In genomic region chr1:39109653-39110052, GRCh38 we compare ENCODE assay signal across 15 cellular contexts.
DNase-seq lines count a peak whose midpoint lies in the region; ATAC-seq and TF ChIP-seq lines count a peak whose summit lies in the region.
"Had no signal": no experiment of that assay in that cellular context is flagged by ENCODE, and none has a peak within 500 bp of the region (broad histone marks: within the 10 kb centered on the region; RNA-seq: fewer than 3 reads in every experiment).

No MANE protein-coding gene starts in this region.

- POLR2A ChIA-PET in naive thymus-derived CD4-positive, alpha-beta T cell (lab: Charles Lee) = no interaction called here

- TF ChIP-seq CTCF in GM23338 (conservative IDR thresholded peaks at IDR 0.05; ENCODE audit: low read depth in 2 of 2) (no peak), ascending aorta (IDR thresholded peaks at IDR 0.05) (no peak), lower lobe of right lung (IDR thresholded peaks at IDR 0.05) (no peak), thyroid gland (IDR thresholded peaks at IDR 0.05) (no peak), heart right ventricle (IDR thresholded peaks at IDR 0.05) (no peak)

- peaks cover 95% of the 10 kb centered on the region for H3K79me2 ChIP-seq in GM23338 (replicated peaks; ENCODE audit: insufficient read depth)

- H4K20me1 ChIP-seq in GM23338 (replicated peaks; ENCODE audit: insufficient read depth) = peaks cover 31% of the 10 kb centered on the region

- H3K4me3 ChIP-seq in GM23338 (no peak overlapping the region), ascending aorta (no peak overlapping the region), lower lobe of right lung (no peak overlapping the region), thyroid gland (replicated peaks in 1 of 3) (no peak overlapping the region), heart right ventricle (no peak overlapping the region)
- H3K4me3 ChIP-seq in naive thymus-derived CD4-positive, alpha-beta T cell (ENCODE audit: low read length) = no peak overlapping the region
- H3K4me3 ChIP-seq: esophagus squamous epithelium, upper lobe of right lung had no signal

- DNase-seq in GM23338 (ENCODE audit: low spot score) = no peak
- no peak for DNase-seq in ascending aorta (ENCODE audit: low spot score in 2 of 2)
- DNase-seq in lower lobe of right lung = no peak
- DNase-seq in thyroid gland = no peak
- DNase-seq in heart right ventricle = no peak
- no peak for DNase-seq in naive thymus-derived CD4-positive, alpha-beta T cell
- DNase-seq: activated CD4-positive, alpha-beta memory T cell treated with anti-CD3 and anti-CD28 coated beads, Interleukin-2, amount 10 ng/mL, durations not matched to agents 7 days and 5 days; esophagus squamous epithelium; NCI-H1092 treated with DMSO at 0.1 percent for 48 hours; NCI-H2107; NCI-H526; small intestine; T-helper 17 cell; upper lobe of right lung had no signal

- H3K27me3 ChIP-seq in GM23338 (ENCODE audit: insufficient read depth) (no peaks in the 10 kb centered on the region), ascending aorta (no peaks in the 10 kb centered on the region), lower lobe of right lung (ENCODE audit: low read depth) (no peaks in the 10 kb centered on the region), thyroid gland (no peaks in the 10 kb centered on the region), heart right ventricle (peaks cover 0 to 4% (median 0%) of the 10 kb centered on the region in 7 donors)
- H3K27me3 ChIP-seq in naive thymus-derived CD4-positive, alpha-beta T cell (ENCODE audit: control insufficient read depth in 2 of 2, insufficient read depth in 2 of 2, low read length in 2 of 2) = no peaks in the 10 kb centered on the region
- H3K27me3 ChIP-seq: esophagus squamous epithelium, upper lobe of right lung had no signal

- peaks cover 8% of the 10 kb centered on the region for H3F3A ChIP-seq in GM23338 (replicated peaks; ENCODE audit: low read depth)

- H3K4me1 Mint-ChIP-seq in GM23338 = peaks cover 21% of the 10 kb centered on the region
- H3K4me1 Mint-ChIP-seq in naive thymus-derived CD4-positive, alpha-beta T cell = peaks cover 8 to 11% (median 10%) of the 10 kb centered on the region in 7 donors

- H2AFZ ChIP-seq in GM23338 = no peak overlapping the region

- no peak overlapping the region for H3K4me3 Mint-ChIP-seq in GM23338
- no peak overlapping the region for H3K4me3 Mint-ChIP-seq in naive thymus-derived CD4-positive, alpha-beta T cell
- H3K4me3 Mint-ChIP-seq: activated CD4-positive, alpha-beta memory T cell treated with anti-CD3 and anti-CD28 coated beads, Interleukin-2, amount 10 ng/mL, durations not matched to agents 7 days and 5 days; T-helper 17 cell had no signal

- H3K36me3 ChIP-seq in GM23338 (ENCODE audit: insufficient read depth) = peaks cover 3% of the 10 kb centered on the region; the same call in 1 of the 2 replicates
- no peaks in the 10 kb centered on the region for H3K36me3 ChIP-seq in ascending aorta
- no peaks in the 10 kb centered on the region for H3K36me3 ChIP-seq in lower lobe of right lung
- no peaks in the 10 kb centered on the region for H3K36me3 ChIP-seq in thyroid gland
- peaks cover 0 to 5% (median 0%) of the 10 kb centered on the region in 9 donors for H3K36me3 ChIP-seq in heart right ventricle
- H3K36me3 ChIP-seq in naive thymus-derived CD4-positive, alpha-beta T cell (ENCODE audit: control insufficient read depth in 2 of 3, insufficient read depth in 3 of 3, low read length in 3 of 3) = no peaks in the 10 kb centered on the region
- H3K36me3 ChIP-seq: esophagus squamous epithelium, upper lobe of right lung had no signal

- no peaks in the 10 kb centered on the region for H3K9me2 ChIP-seq in GM23338 (ENCODE audit: insufficient read depth)

- CTCF ChIA-PET in naive thymus-derived CD4-positive, alpha-beta T cell (lab: Charles Lee) = interaction anchor here (0.8 to 2.3 kb wide), 2 partner anchors 82 to 241 kb away, joined by 5 to 9 read pairs; no protein-coding TSS in a partner anchor

- 85% methylated on average over 2 of the region's 2 CpGs for WGBS in thyroid gland, 2 donors
- 89 to 94% methylated on average over 2 of the region's 2 CpGs for WGBS in heart right ventricle, 2 donors

- intact Hi-C loops in ascending aorta (cut with DNase I) (loop anchor here (2.0 kb wide), 1 partner anchor 23 kb away; no protein-coding TSS in a partner anchor), lower lobe of right lung (cut with DNase I) (loop anchor here (5.0 to 10.0 kb wide), 2 partner anchors 83 to 155 kb away; no protein-coding TSS in a partner anchor), thyroid gland (cut with DNase I) (loop anchor here (10.0 kb wide), 1 partner anchor 145 kb away; no protein-coding TSS in a partner anchor), heart right ventricle (cut with DNase I) (loop anchor here in 5 of 10 donors (5.0 to 10.0 kb wide), 5 partner anchors 33 to 425 kb away; no protein-coding TSS in a partner anchor)
- intact Hi-C loops in naive thymus-derived CD4-positive, alpha-beta T cell (cut with micrococcal nuclease) = no loop called here

- peaks cover 10% of the 10 kb centered on the region for H3K36me3 Mint-ChIP-seq in GM23338 (ENCODE audit: low read depth)
- peaks cover 0 to 7% (median 3%) of the 10 kb centered on the region in 5 donors for H3K36me3 Mint-ChIP-seq in naive thymus-derived CD4-positive, alpha-beta T cell

- peaks cover 54% of the 10 kb centered on the region for H3K4me1 ChIP-seq in GM23338 (ENCODE audit: insufficient read depth)
- peaks cover 8 to 61% of the 10 kb centered on the region in 2 donors for H3K4me1 ChIP-seq in ascending aorta
- H3K4me1 ChIP-seq in lower lobe of right lung = peaks cover 75% of the 10 kb centered on the region
- peaks cover 63 to 77% of the 10 kb centered on the region in 2 donors for H3K4me1 ChIP-seq in thyroid gland
- peaks cover 4 to 85% (median 51%) of the 10 kb centered on the region in 9 donors for H3K4me1 ChIP-seq in heart right ventricle
- peaks cover 1 to 8% of the 10 kb centered on the region in 2 donors for H3K4me1 ChIP-seq in naive thymus-derived CD4-positive, alpha-beta T cell (ENCODE audit: control insufficient read depth in 2 of 2, insufficient read depth in 2 of 2, low read length in 2 of 2)

- peaks cover 6% of the 10 kb centered on the region for H3K27me3 Mint-ChIP-seq in GM23338 (ENCODE audit: insufficient read depth, low read depth, poor library complexity)
- peaks cover 0 to 11% (median 7%) of the 10 kb centered on the region in 5 donors for H3K27me3 Mint-ChIP-seq in naive thymus-derived CD4-positive, alpha-beta T cell

- H3K27ac ChIP-seq in GM23338 (ENCODE audit: low read depth) (0 out of 2 replicates have a peak overlapping the region, but pooled peaks have one; percentile 1), ascending aorta (peak overlapping the region; percentile 86 to 95), lower lobe of right lung (peak overlapping the region; percentile 94), thyroid gland (peak overlapping the region; percentile 88 to 98 (median 95)), heart right ventricle (peak overlapping the region in 1 of 10 donors; percentile 64)
- no peak overlapping the region for H3K27ac ChIP-seq in naive thymus-derived CD4-positive, alpha-beta T cell (ENCODE audit: low read depth, low read length)

- no peak overlapping the region for H3K27ac Mint-ChIP-seq in GM23338
- H3K27ac Mint-ChIP-seq in naive thymus-derived CD4-positive, alpha-beta T cell = no peak overlapping the region
- H3K27ac Mint-ChIP-seq: activated CD4-positive, alpha-beta memory T cell treated with anti-CD3 and anti-CD28 coated beads, Interleukin-2, amount 10 ng/mL, durations not matched to agents 7 days and 5 days; T-helper 17 cell had no signal

- no peaks in the 10 kb centered on the region for H3K9me3 Mint-ChIP-seq in GM23338
- H3K9me3 Mint-ChIP-seq in naive thymus-derived CD4-positive, alpha-beta T cell = no peaks in the 10 kb centered on the region
- H3K9me3 Mint-ChIP-seq: activated CD4-positive, alpha-beta memory T cell treated with anti-CD3 and anti-CD28 coated beads, Interleukin-2, amount 10 ng/mL, durations not matched to agents 7 days and 5 days had no signal

- no peaks in the 10 kb centered on the region for H3K9me3 ChIP-seq in ascending aorta
- H3K9me3 ChIP-seq in lower lobe of right lung = no peaks in the 10 kb centered on the region
- no peaks in the 10 kb centered on the region for H3K9me3 ChIP-seq in thyroid gland
- H3K9me3 ChIP-seq in heart right ventricle = no peaks in the 10 kb centered on the region
- no peaks in the 10 kb centered on the region for H3K9me3 ChIP-seq in naive thymus-derived CD4-positive, alpha-beta T cell (ENCODE audit: control insufficient read depth in 2 of 3, low read length in 3 of 3)
- H3K9me3 ChIP-seq: esophagus squamous epithelium, upper lobe of right lung had no signal

- ATAC-seq in GM23338 = no peak
- ATAC-seq in lower lobe of right lung = no peak
- no peak for ATAC-seq in heart right ventricle
- no peak for ATAC-seq in HG03108 (IDR thresholded peaks at IDR 0.05; ENCODE audit: unreplicated experiment)
- ATAC-seq in naive thymus-derived CD4-positive, alpha-beta T cell = no peak
- ATAC-seq: T-helper 17 cell had no signal

- no peak for TF ChIP-seq POLR2A in thyroid gland (IDR thresholded peaks at IDR 0.05)

- H3K4me2 ChIP-seq in GM23338 = no peak overlapping the region

TF ChIP-seq in GM23338, 12 proteins besides CTCF, POLR2A, EP300 and RAD21:
- TF ChIP-seq ZNF114 (CRISPR knock-in tag; IDR thresholded peaks at IDR 0.05) = no peak
- no peak for TF ChIP-seq STAT1 (IDR thresholded peaks at IDR 0.05; ENCODE audit: unreplicated experiment)
- TF ChIP-seq JUNB (IDR thresholded peaks at IDR 0.05; ENCODE audit: unreplicated experiment) = no peak
- TF ChIP-seq EZH2phosphoT487 (IDR thresholded peaks at IDR 0.05; ENCODE audit: unreplicated experiment) = no peak
TF ChIP-seq in GM23338: peak in this region for 0.

Comparison
In these comparisons a context has a peak if more than half of its experiments do, and no peak if none do; other contexts are left out.
1. intact Hi-C loops: an anchor here in ascending aorta (2.0 kb wide), lower lobe of right lung (5.0 to 10.0 kb wide) and thyroid gland (10.0 kb wide); none called in naive thymus-derived CD4-positive, alpha-beta T cell.